1 cellular context compared by ENCODE assay signal in the genomic region with DNA sequence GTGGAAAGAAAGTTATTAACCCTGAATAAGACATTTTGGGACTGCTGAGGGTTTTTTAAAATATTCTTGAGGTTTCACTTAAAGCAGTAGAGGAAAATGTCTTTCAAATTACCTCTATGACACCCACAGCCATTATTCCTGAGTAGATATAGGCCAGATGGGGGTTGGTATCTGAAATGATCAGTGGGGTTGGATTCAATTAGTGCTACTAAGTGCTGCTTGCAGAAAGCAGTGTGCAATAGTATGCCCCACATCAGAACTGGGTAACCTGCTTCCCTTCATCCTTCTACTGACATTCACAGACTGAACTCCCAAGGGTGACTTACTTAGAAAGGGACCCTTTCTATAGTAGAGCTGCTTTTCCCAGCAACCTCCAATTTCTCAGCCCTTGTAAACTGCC.
TF ChIP-seq lines count a peak whose summit lies in the region.

No MANE protein-coding gene starts in this region.

TF ChIP-seq in endothelial cell of umbilical vein, 7 proteins besides CTCF, POLR2A, EP300 and RAD21:
- TF ChIP-seq MYC (IDR thresholded peaks at IDR 0.05; ENCODE audit: low read depth, low read length) (no peak), FOS (IDR thresholded peaks at IDR 0.05; ENCODE audit: borderline replicate concordance, insufficient read depth, low read length) (no peak), GATA2 (IDR thresholded peaks at IDR 0.05; ENCODE audit: insufficient read depth, insufficient read length, low read depth, low read length) (no peak), POLR2AphosphoS5 (IDR thresholded peaks at IDR 0.05; ENCODE audit: insufficient read depth, low read depth, low read length) (no peak), JUN (IDR thresholded peaks at IDR 0.05; ENCODE audit: borderline replicate concordance, insufficient read depth, insufficient read length, low read depth) (no peak), EZH2 (IDR thresholded peaks at IDR 0.05; ENCODE audit: borderline replicate concordance, low read depth, low read length, severe bottlenecking) (no peak)
- TF ChIP-seq, protein P1, sequence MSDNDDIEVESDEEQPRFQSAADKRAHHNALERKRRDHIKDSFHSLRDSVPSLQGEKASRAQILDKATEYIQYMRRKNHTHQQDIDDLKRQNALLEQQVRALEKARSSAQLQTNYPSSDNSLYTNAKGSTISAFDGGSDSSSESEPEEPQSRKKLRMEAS (IDR thresholded peaks at IDR 0.05; ENCODE audit: insufficient read depth, insufficient read length), result no peak
